1 cellular context compared by ENCODE assay signal in the genomic region with DNA sequence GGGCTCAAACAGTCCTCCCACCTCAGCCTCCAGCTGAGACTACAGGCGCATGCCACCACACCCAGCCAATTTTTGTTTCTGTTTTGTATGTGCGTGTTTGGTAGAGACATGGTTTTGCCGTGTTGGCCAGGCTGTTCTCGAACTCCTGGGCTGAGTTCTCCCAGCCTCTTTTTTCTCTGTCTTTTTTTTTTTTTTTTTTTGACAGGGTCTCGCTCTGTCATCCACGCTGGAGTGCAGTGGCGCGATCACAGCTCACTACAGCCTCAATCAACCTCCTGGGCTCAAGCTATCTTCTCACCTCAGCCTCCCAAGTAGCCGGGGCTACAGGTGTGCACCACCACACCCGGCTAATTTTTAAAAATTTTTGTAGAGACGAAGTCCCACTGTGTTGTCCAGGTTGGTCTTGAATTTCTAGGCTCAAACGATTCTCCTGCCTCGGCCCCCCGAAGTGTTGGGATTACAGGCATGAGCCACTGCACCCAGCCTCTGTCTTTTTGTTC.
A peak's percentile ranks its signal among the peaks of the same experiment; 100 is the strongest.
TF ChIP-seq lines count a peak whose summit lies in the region.

No MANE protein-coding gene starts in this region.

TF ChIP-seq in HepG2, 621 proteins besides CTCF, POLR2A, EP300 and RAD21 (continued from another document):
- TF ChIP-seq, protein P1, sequence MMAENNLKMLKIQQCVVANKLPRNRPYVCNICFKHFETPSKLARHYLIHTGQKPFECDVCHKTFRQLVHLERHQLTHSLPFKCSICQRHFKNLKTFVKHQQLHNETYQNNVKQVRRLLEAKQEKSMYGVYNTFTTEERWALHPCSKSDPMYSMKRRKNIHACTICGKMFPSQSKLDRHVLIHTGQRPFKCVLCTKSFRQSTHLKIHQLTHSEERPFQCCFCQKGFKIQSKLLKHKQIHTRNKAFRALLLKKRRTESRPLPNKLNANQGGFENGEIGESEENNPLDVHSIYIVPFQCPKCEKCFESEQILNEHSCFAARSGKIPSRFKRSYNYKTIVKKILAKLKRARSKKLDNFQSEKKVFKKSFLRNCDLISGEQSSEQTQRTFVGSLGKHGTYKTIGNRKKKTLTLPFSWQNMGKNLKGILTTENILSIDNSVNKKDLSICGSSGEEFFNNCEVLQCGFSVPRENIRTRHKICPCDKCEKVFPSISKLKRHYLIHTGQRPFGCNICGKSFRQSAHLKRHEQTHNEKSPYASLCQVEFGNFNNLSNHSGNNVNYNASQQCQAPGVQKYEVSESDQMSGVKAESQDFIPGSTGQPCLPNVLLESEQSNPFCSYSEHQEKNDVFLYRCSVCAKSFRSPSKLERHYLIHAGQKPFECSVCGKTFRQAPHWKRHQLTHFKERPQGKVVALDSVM (CRISPR knock-in tag; IDR thresholded peaks at IDR 0.05), result peak; percentile 4; the same call in 1 of the 2 replicates
